ENCODE assay signal across 6 cellular contexts in genomic region chr10:43920236-43920758, GRCh38.
DNase-seq lines count a peak whose midpoint lies in the region; ATAC-seq and TF ChIP-seq lines count a peak whose summit lies in the region.
"Not testable (repeated sequence)": the region's sequence is repeated elsewhere in the genome, so short reads cannot be mapped to it uniquely, and the experiment has no call there.

No MANE protein-coding gene starts in this region.

- not testable (repeated sequence) for H3K27ac ChIP-seq in coronary artery; endodermal cell (ENCODE audit: low read depth, low read length)

- not testable (repeated sequence) for H3K4me1 Mint-ChIP-seq in activated CD8-positive, alpha-beta memory T cell treated with anti-CD3 and anti-CD28 coated beads, Interleukin-2, amount 10 ng/mL, durations not matched to agents 7 days and 5 days; endodermal cell; osteocyte (ENCODE audit: unreplicated experiment)

- H3K36me3 Mint-ChIP-seq in activated CD8-positive, alpha-beta memory T cell treated with anti-CD3 and anti-CD28 coated beads, Interleukin-2, amount 10 ng/mL, durations not matched to agents 7 days and 5 days; endodermal cell (ENCODE audit: low read depth); osteocyte (ENCODE audit: unreplicated experiment): not testable (repeated sequence)

- not testable (repeated sequence) for H3K4me1 ChIP-seq in endodermal cell (ENCODE audit: control insufficient read depth, insufficient read depth, low read length)

- not testable (repeated sequence) for H3K9me3 Mint-ChIP-seq in activated CD8-positive, alpha-beta memory T cell treated with anti-CD3 and anti-CD28 coated beads, Interleukin-2, amount 10 ng/mL, durations not matched to agents 7 days and 5 days (ENCODE audit: low read depth); osteocyte (ENCODE audit: unreplicated experiment)
- H3K9me3 Mint-ChIP-seq in endodermal cell = peaks cover 41% of the 10 kb centered on the region

- 86% methylated on average over 8 to 12 of the region's 12 CpGs for WGBS in endodermal cell (ENCODE audit: insufficient coverage in 1 of 2, insufficient read length in 1 of 2), 2 experiments

- H3K9me3 ChIP-seq in endodermal cell (ENCODE audit: control insufficient read depth, low read length) = not testable (repeated sequence)

- H3K36me3 ChIP-seq in endodermal cell (ENCODE audit: control insufficient read depth, insufficient read depth, low read length) = not testable (repeated sequence)

- H3K4me3 ChIP-seq in Jurkat, Clone E6-1 (ENCODE audit: low read length) = peak overlapping the region; percentile 15; the same call in 1 of the 2 replicates
- not testable (repeated sequence) for H3K4me3 ChIP-seq in coronary artery; endodermal cell (ENCODE audit: low read length)

- not testable (repeated sequence) for H3K27ac Mint-ChIP-seq in activated CD8-positive, alpha-beta memory T cell treated with anti-CD3 and anti-CD28 coated beads, Interleukin-2, amount 10 ng/mL, durations not matched to agents 7 days and 5 days; endodermal cell; osteocyte (ENCODE audit: unreplicated experiment)

- peak; percentile 39 for DNase-seq in Jurkat, Clone E6-1 (ENCODE audit: low read depth, low spot score)
- DNase-seq in activated CD8-positive, alpha-beta memory T cell treated with anti-CD3 and anti-CD28 coated beads, Interleukin-2, amount 10 ng/mL, durations not matched to agents 7 days and 5 days = peak; percentile 19
- DNase-seq in coronary artery (ENCODE audit: low spot score) (peak; percentile 28), endodermal cell (peak; percentile 25), osteocyte (ENCODE audit: extremely low spot score, unreplicated experiment) (peak; percentile 72), ureter (ENCODE audit: low spot score) (peak; percentile 29)

- not testable (repeated sequence) for ATAC-seq in activated CD8-positive, alpha-beta memory T cell treated with anti-CD3 and anti-CD28 coated beads, Interleukin-2, amount 10 ng/mL, durations not matched to agents 7 days and 5 days

- H3K27me3 ChIP-seq in endodermal cell (ENCODE audit: control insufficient read depth, insufficient read depth, low read length, poor library complexity, severe bottlenecking) = not testable (repeated sequence)

- not testable (repeated sequence) for TF ChIP-seq CTCF in coronary artery (IDR thresholded peaks at IDR 0.05); endodermal cell (conservative IDR thresholded peaks at IDR 0.05); osteocyte (IDR thresholded peaks at IDR 0.05)

- not testable (repeated sequence) for H3K4me3 Mint-ChIP-seq in activated CD8-positive, alpha-beta memory T cell treated with anti-CD3 and anti-CD28 coated beads, Interleukin-2, amount 10 ng/mL, durations not matched to agents 7 days and 5 days; endodermal cell; osteocyte (ENCODE audit: unreplicated experiment)

- H3K27me3 Mint-ChIP-seq in activated CD8-positive, alpha-beta memory T cell treated with anti-CD3 and anti-CD28 coated beads, Interleukin-2, amount 10 ng/mL, durations not matched to agents 7 days and 5 days = peaks cover 11% of the 10 kb centered on the region
- not testable (repeated sequence) for H3K27me3 Mint-ChIP-seq in endodermal cell (ENCODE audit: insufficient read depth); osteocyte (ENCODE audit: unreplicated experiment)

- CTCF ChIA-PET in activated CD8-positive, alpha-beta memory T cell treated with anti-CD3 and anti-CD28 coated beads, Interleukin-2, amount 10 ng/mL, durations not matched to agents 7 days and 5 days (lab: Charles Lee) = interaction anchor here (0.6 to 0.7 kb wide), 2 partner anchors 22 to 439 kb away, joined by 4 read pairs; no protein-coding TSS in a partner anchor

- H3K9ac ChIP-seq in endodermal cell (ENCODE audit: extremely low read depth, low read length, poor library complexity, severe bottlenecking) = not testable (repeated sequence)

Comparison
In these comparisons a context has a peak if more than half of its experiments do, and no peak if none do; other contexts are left out.
1. DNase-seq: peak in every context shown above with its lines; median percentile 72 in osteocyte; 39 in Jurkat, Clone E6-1; 29 in ureter; 28 in coronary artery; 25 in endodermal cell; 19 in activated CD8-positive, alpha-beta memory T cell treated with anti-CD3 and anti-CD28 coated beads, Interleukin-2, amount 10 ng/mL, durations not matched to agents 7 days and 5 days.